8 cellular contexts compared by ENCODE assay signal in the genomic region with DNA sequence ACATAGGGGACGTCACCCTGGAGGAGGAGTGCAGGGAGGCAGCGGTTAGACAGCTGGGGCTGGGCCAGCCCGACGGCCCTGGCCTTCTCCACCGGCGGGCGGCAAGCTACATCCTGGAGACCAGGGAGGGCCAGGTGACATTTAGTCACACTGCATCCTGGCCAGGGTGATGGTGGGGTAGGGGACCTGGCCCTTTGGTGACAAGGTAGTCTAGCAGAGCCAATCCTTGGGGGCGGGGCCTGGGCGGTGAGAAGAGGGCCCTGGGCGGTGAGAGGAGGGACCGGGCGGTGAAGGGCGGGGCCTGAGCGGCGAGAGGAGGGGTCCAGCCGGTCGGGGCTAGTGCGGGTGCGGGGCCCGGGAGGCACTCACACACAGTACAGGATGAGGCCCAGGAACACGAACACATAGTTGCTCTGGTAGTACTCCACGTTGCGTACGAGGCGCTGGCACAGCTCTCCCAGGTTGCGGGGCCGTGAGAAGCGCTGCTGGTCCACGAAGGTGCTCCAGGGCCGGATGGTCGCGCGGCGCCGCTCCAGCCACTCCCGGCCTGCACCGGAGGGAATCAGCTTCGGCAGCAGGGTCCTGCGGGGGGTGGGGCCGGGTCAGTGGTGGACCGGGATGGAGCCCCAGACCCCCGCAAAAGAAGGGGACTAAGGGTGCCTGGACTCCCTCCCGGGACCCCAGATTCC. TPM values are rescaled to one million over a fixed set of nuclear protein-coding genes. Genes with fewer than 3 reads are reported as not detected.
DNase-seq lines count a peak whose midpoint lies in the region; ATAC-seq and TF ChIP-seq lines count a peak whose summit lies in the region.

No MANE protein-coding gene starts in this region.

- peaks cover 11% of the 10 kb centered on the region for H3K4me1 Mint-ChIP-seq in activated T-helper 2 cell treated with anti-CD3 and anti-CD28 coated beads, Interferon-gamma antibody, Interleukin-2, Interleukin-4, amounts not matched to agents 10 μg/mL and 5 μg/mL and 100 μg/mL, durations not matched to agents 14 hours and 24 hours and 36 hours (ENCODE audit: low read depth)
- peaks cover 12% of the 10 kb centered on the region for H3K4me1 Mint-ChIP-seq in nephron

- TF ChIP-seq CTCF in Peyer's patch (IDR thresholded peaks at IDR 0.05) (no peak), fibroblast of mammary gland (conservative IDR thresholded peaks at IDR 0.05; ENCODE audit: control insufficient read depth, insufficient read depth, low read depth, low read length) (no peak), nephron (IDR thresholded peaks at IDR 0.05; ENCODE audit: unreplicated experiment in 3 of 3) (no peak)

- peak overlapping the region; percentile 79 to 96 (median 89) for H3K4me3 ChIP-seq in Peyer's patch
- peak overlapping the region; percentile 90 for H3K4me3 ChIP-seq in fibroblast of mammary gland (ENCODE audit: control insufficient read depth, low read depth, low read length)

- H3K27me3 Mint-ChIP-seq in activated T-helper 2 cell treated with anti-CD3 and anti-CD28 coated beads, Interferon-gamma antibody, Interleukin-2, Interleukin-4, amounts not matched to agents 10 μg/mL and 5 μg/mL and 100 μg/mL, durations not matched to agents 14 hours and 24 hours and 36 hours (ENCODE audit: low read depth): no peaks in the 10 kb centered on the region
- no peaks in the 10 kb centered on the region for H3K27me3 Mint-ChIP-seq in nephron (ENCODE audit: low read depth)

- peak; percentile 91 for DNase-seq in AG08396 (ENCODE audit: low spot score)
- peak; percentile 87 for DNase-seq in HuH-7 (ENCODE audit: low spot score)
- DNase-seq in Peyer's patch: peak; percentile 94 to 96 (median 96)
- DNase-seq in activated T-helper 2 cell treated with anti-CD3 and anti-CD28 coated beads, Interferon-gamma antibody, Interleukin-2, Interleukin-4, amounts not matched to agents 10 μg/mL and 5 μg/mL and 100 μg/mL, durations not matched to agents 14 hours and 24 hours and 36 hours (ENCODE audit: low spot score): peak; percentile 85
- DNase-seq in fibroblast of mammary gland (ENCODE audit: low read depth): peak; percentile 49
- peak; percentile 91 for DNase-seq in stimulated activated naive CD8-positive, alpha-beta T cell treated with anti-CD3 and anti-CD28 coated beads, Interleukin-15, Interleukin-2, amounts not matched to agents 100 U/mL and 50 U/mL, for 24 hours

- TF ChIP-seq POLR2A in Peyer's patch (IDR thresholded peaks at IDR 0.05): peak; percentile 59 to 71

- peak overlapping the region; percentile 94 to 100 (median 96) for H3K27ac ChIP-seq in Peyer's patch

- no peaks in the 10 kb centered on the region for H3K9me3 Mint-ChIP-seq in activated T-helper 2 cell treated with anti-CD3 and anti-CD28 coated beads, Interferon-gamma antibody, Interleukin-2, Interleukin-4, amounts not matched to agents 10 μg/mL and 5 μg/mL and 100 μg/mL, durations not matched to agents 14 hours and 24 hours and 36 hours
- H3K9me3 Mint-ChIP-seq in nephron: no peaks in the 10 kb centered on the region

- H3K27ac Mint-ChIP-seq in activated T-helper 2 cell treated with anti-CD3 and anti-CD28 coated beads, Interferon-gamma antibody, Interleukin-2, Interleukin-4, amounts not matched to agents 10 μg/mL and 5 μg/mL and 100 μg/mL, durations not matched to agents 14 hours and 24 hours and 36 hours: peak overlapping the region; percentile 67
- H3K27ac Mint-ChIP-seq in nephron: peak overlapping the region; percentile 12 to 88 (median 44)

- ATAC-seq in GM19035 (IDR thresholded peaks at IDR 0.05; ENCODE audit: unreplicated experiment): peak; percentile 57
- ATAC-seq in stimulated activated naive CD8-positive, alpha-beta T cell treated with anti-CD3 and anti-CD28 coated beads, Interleukin-15, Interleukin-2, amounts not matched to agents 100 U/mL and 50 U/mL, for 24 hours: peak; percentile 60

- intact Hi-C loops in activated T-helper 2 cell treated with anti-CD3 and anti-CD28 coated beads, Interferon-gamma antibody, Interleukin-2, Interleukin-4, amounts not matched to agents 10 μg/mL and 5 μg/mL and 100 μg/mL, durations not matched to agents 14 hours and 24 hours and 36 hours (cut with micrococcal nuclease): loop anchor here (1.0 to 2.0 kb wide), 2 partner anchors 76 to 99 kb away; no protein-coding TSS in a partner anchor

- no peaks in the 10 kb centered on the region for H3K36me3 ChIP-seq in Peyer's patch

- H3K4me3 Mint-ChIP-seq in activated T-helper 2 cell treated with anti-CD3 and anti-CD28 coated beads, Interferon-gamma antibody, Interleukin-2, Interleukin-4, amounts not matched to agents 10 μg/mL and 5 μg/mL and 100 μg/mL, durations not matched to agents 14 hours and 24 hours and 36 hours (ENCODE audit: low read depth): peak overlapping the region; percentile 95
- H3K4me3 Mint-ChIP-seq in nephron: peak overlapping the region; percentile 88 to 93 (median 90)

- H3K9me3 ChIP-seq in Peyer's patch: no peaks in the 10 kb centered on the region

- H3K36me3 Mint-ChIP-seq in activated T-helper 2 cell treated with anti-CD3 and anti-CD28 coated beads, Interferon-gamma antibody, Interleukin-2, Interleukin-4, amounts not matched to agents 10 μg/mL and 5 μg/mL and 100 μg/mL, durations not matched to agents 14 hours and 24 hours and 36 hours (ENCODE audit: low read depth): no peaks in the 10 kb centered on the region
- no peaks in the 10 kb centered on the region for H3K36me3 Mint-ChIP-seq in nephron (ENCODE audit: low read depth)

- H3K4me1 ChIP-seq in Peyer's patch: peaks cover 0 to 16% (median 8%) of the 10 kb centered on the region in 4 donors

- no peaks in the 10 kb centered on the region for H3K27me3 ChIP-seq in Peyer's patch

RNA-seq across cellular contexts. Expression of gene RABAC1, which starts 0.6 kb away (rescaled TPM):
- total RNA-seq in Peyer's patch: 100 to 1,000 TPM in 3 of 4 donors, 10 to 100 TPM in 1; 81.7 to 146 (median 124) TPM
- total RNA-seq in activated T-helper 2 cell treated with anti-CD3 and anti-CD28 coated beads, Interferon-gamma antibody, Interleukin-2, Interleukin-4, amounts not matched to agents 10 μg/mL and 5 μg/mL and 100 μg/mL, durations not matched to agents 14 hours and 24 hours and 36 hours: 54.0 and 57.6 TPM in 2 replicates

RNA-seq across cellular contexts. Expression of gene ERFL, which starts 30.3 kb away (rescaled TPM):
- total RNA-seq in Peyer's patch: 1 to 10 TPM in 2 of 4 donors, under 1 TPM in 1, not detected in 1; 0.94 to 1.7 (median 1.7) TPM
- total RNA-seq in activated T-helper 2 cell treated with anti-CD3 and anti-CD28 coated beads, Interferon-gamma antibody, Interleukin-2, Interleukin-4, amounts not matched to agents 10 μg/mL and 5 μg/mL and 100 μg/mL, durations not matched to agents 14 hours and 24 hours and 36 hours: 2.1 and 2.3 TPM in 2 replicates

RNA-seq across cellular contexts. Expression of gene ATP1A3, which starts 35.5 kb away (rescaled TPM):
- 1 to 10 TPM in 1 of 4 donors, under 1 TPM in 3; 0.35 to 1.3 (median 0.81) TPM for total RNA-seq in Peyer's patch
- 0.97 and 1.7 TPM in 2 replicates for total RNA-seq in activated T-helper 2 cell treated with anti-CD3 and anti-CD28 coated beads, Interferon-gamma antibody, Interleukin-2, Interleukin-4, amounts not matched to agents 10 μg/mL and 5 μg/mL and 100 μg/mL, durations not matched to agents 14 hours and 24 hours and 36 hours

Comparison
In these comparisons a context has a peak if more than half of its experiments do, and no peak if none do; other contexts are left out.
1. Peak in every context shown above with its lines: DNase-seq, ATAC-seq, H3K4me3 ChIP-seq and H3K27ac ChIP-seq.